25 cellular contexts compared by ENCODE assay signal in the genomic region with DNA sequence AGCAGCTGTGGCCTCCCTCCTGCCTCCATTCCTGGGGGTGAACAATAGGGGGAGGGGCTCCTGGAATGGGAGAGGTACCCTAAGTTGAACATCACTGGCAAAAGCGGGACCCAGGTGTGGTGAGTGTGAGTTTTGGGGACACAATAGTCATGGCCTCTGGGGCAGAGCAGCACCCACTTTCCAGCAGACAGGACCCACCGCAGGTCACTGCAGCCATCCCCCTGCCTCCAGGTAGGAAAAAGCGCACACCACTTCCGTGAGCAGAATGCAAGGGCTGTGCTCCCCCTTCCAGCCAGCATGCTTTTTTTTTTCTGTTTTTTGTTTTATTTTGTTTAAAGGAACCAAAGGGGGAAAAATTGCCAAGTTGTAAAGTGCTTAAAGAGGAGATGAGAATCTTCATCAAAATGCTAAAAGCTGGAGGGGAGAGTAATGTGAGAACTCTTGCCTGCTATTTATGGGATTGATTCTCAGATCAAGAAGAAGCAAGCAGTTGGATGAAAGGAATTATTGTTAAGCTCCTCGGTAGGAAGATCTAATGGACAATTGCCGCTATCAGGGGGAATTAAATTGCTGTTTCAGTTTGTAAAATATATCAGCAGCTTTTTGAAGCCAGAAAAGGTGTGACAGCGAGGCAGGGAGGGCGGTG.
DNase-seq lines count a peak whose midpoint lies in the region; ATAC-seq and TF ChIP-seq lines count a peak whose summit lies in the region.
"Had no signal": no experiment of that assay in that cellular context is flagged by ENCODE, and none has a peak within 500 bp of the region (broad histone marks: within the 10 kb centered on the region; RNA-seq: fewer than 3 reads in every experiment).

No MANE protein-coding gene starts in this region.

- intact Hi-C loops in psoas muscle (cut with DNase I) = no loop called here

- H3K23ac ChIP-seq in mesendoderm (ENCODE audit: low read length) = no peak overlapping the region

- H3K56ac ChIP-seq in mesendoderm (ENCODE audit: low read length) = peak overlapping the region; percentile 28

- H3K36me3 ChIP-seq in GM23338 (ENCODE audit: insufficient read depth) = no peaks in the 10 kb centered on the region
- no peaks in the 10 kb centered on the region for H3K36me3 ChIP-seq in WERI-Rb-1
- no peaks in the 10 kb centered on the region for H3K36me3 ChIP-seq in mesendoderm (ENCODE audit: control insufficient read depth, insufficient read depth, low read length)
- no peaks in the 10 kb centered on the region for H3K36me3 ChIP-seq in psoas muscle (ENCODE audit: insufficient read depth in 1 of 2, low read depth in 1 of 2)
- H3K36me3 ChIP-seq in MM.1S (replicated peaks; ENCODE audit: insufficient read depth, low read length) = no peaks in the 10 kb centered on the region
- H3K36me3 ChIP-seq: esophagus squamous epithelium, neutrophil, suprapubic skin had no signal

- DNase-seq in GM23338 (ENCODE audit: low spot score) (no peak), WERI-Rb-1 (no peak), mesendoderm (no peak), psoas muscle (no peak), hippocampal formation (lab: John Stamatoyannopoulos, UW) (no peak), MM.1S (no peak), LoVo (ENCODE audit: low spot score) (no peak)
- DNase-seq: activated CD4-positive, alpha-beta memory T cell treated with anti-CD3 and anti-CD28 coated beads, Interleukin-2, amount 10 ng/mL, durations not matched to agents 7 days and 5 days; activated CD4-positive, CD25-positive, alpha-beta regulatory T cell; activated naive CD4-positive, alpha-beta T cell treated with anti-CD3 and anti-CD28 coated beads for 36 hours; activated T-cell treated with anti-CD3 and anti-CD28 coated beads, Interleukin-2, amount 50 U/mL, for 1 hour; anterior cingulate cortex; effector CD4-positive, alpha-beta T cell; esophagus squamous epithelium; H9; NCI-H1048; NCI-H2081; NCI-H510A; SK-N-SH had no signal

- H3K27me3 ChIP-seq in GM23338 (ENCODE audit: insufficient read depth) (peaks cover 9% of the 10 kb centered on the region; the same call in 1 of the 2 replicates), WERI-Rb-1 (ENCODE audit: insufficient read depth, low read depth, severe bottlenecking) (no peaks in the 10 kb centered on the region), mesendoderm (ENCODE audit: insufficient read depth, low read length, poor library complexity) (no peaks in the 10 kb centered on the region), psoas muscle (ENCODE audit: insufficient read depth in 3 of 3, low read length in 2 of 3) (no peaks in the 10 kb centered on the region), MM.1S (replicated peaks; ENCODE audit: insufficient read depth, low read length) (peaks cover 4% of the 10 kb centered on the region; the same call in 1 of the 2 replicates)

- H4K8ac ChIP-seq in mesendoderm (ENCODE audit: low read depth, low read length) = no peak overlapping the region

- no peak overlapping the region for H3K18ac ChIP-seq in mesendoderm (ENCODE audit: low read length)

- peaks cover 56% of the 10 kb centered on the region for H3K4me1 Mint-ChIP-seq in GM23338
- H3K4me1 Mint-ChIP-seq: activated CD4-positive, alpha-beta memory T cell treated with anti-CD3 and anti-CD28 coated beads, Interleukin-2, amount 10 ng/mL, durations not matched to agents 7 days and 5 days; CD14-positive monocyte had no signal

- H3K4me3 ChIP-seq in GM23338 = no peak overlapping the region
- H3K4me3 ChIP-seq in WERI-Rb-1 (ENCODE audit: low read depth, low read length) = peak overlapping the region; percentile 17
- H3K4me3 ChIP-seq in mesendoderm (ENCODE audit: low read length) = no peak overlapping the region
- no peak overlapping the region for H3K4me3 ChIP-seq in psoas muscle
- H3K4me3 ChIP-seq in MM.1S (ENCODE audit: low read length) = no peak overlapping the region
- H3K4me3 ChIP-seq: esophagus squamous epithelium, suprapubic skin had no signal

- no peaks in the 10 kb centered on the region for H3F3A ChIP-seq in GM23338 (replicated peaks; ENCODE audit: low read depth)
- no peaks in the 10 kb centered on the region for H3F3A ChIP-seq in MM.1S (ENCODE audit: insufficient read depth, low read length)

- H4K5ac ChIP-seq in mesendoderm (ENCODE audit: low read length) = no peak overlapping the region

- WGBS in mesendoderm (ENCODE audit: extremely low coverage, insufficient coverage, low lambda C conversion rate) = no CpG with 5 or more reads among the region's 8 CpGs
- WGBS in psoas muscle, 3 donors = 84 to 89% (median 89%) methylated on average over 8 of the region's 8 CpGs

- peaks cover 28% of the 10 kb centered on the region for H3K27me3 Mint-ChIP-seq in GM23338 (ENCODE audit: insufficient read depth, low read depth, poor library complexity)

- no peak overlapping the region for H3K27ac Mint-ChIP-seq in GM23338
- H3K27ac Mint-ChIP-seq: activated CD4-positive, alpha-beta memory T cell treated with anti-CD3 and anti-CD28 coated beads, Interleukin-2, amount 10 ng/mL, durations not matched to agents 7 days and 5 days; activated naive CD4-positive, alpha-beta T cell treated with anti-CD3 and anti-CD28 coated beads for 36 hours; CD14-positive monocyte; H9; T-helper 2 cell treated with Interferon-gamma antibody and Interleukin-4, amounts not matched to agents 5 μg/mL and 100 μg/mL, for 36 hours had no signal

- H3K4me3 Mint-ChIP-seq in GM23338 = no peak overlapping the region
- H3K4me3 Mint-ChIP-seq: activated CD4-positive, alpha-beta memory T cell treated with anti-CD3 and anti-CD28 coated beads, Interleukin-2, amount 10 ng/mL, durations not matched to agents 7 days and 5 days; activated naive CD4-positive, alpha-beta T cell treated with anti-CD3 and anti-CD28 coated beads for 36 hours; CD14-positive monocyte; central memory CD8-positive, alpha-beta T cell; H9; T-helper 2 cell treated with Interferon-gamma antibody and Interleukin-4, amounts not matched to agents 5 μg/mL and 100 μg/mL, for 36 hours had no signal

- ATAC-seq in GM23338 (no peak), psoas muscle (no peak), GM19035 (IDR thresholded peaks at IDR 0.05; ENCODE audit: unreplicated experiment) (no peak)

- no peak overlapping the region for H2BK120ac ChIP-seq in mesendoderm (ENCODE audit: low read depth, low read length)

- no peak overlapping the region for H2BK5ac ChIP-seq in mesendoderm (ENCODE audit: low read length)

- H2BK15ac ChIP-seq in mesendoderm (replicated peaks; ENCODE audit: low read depth) = no peak overlapping the region

- no peak overlapping the region for H3K27ac ChIP-seq in GM23338 (ENCODE audit: low read depth)
- H3K27ac ChIP-seq in WERI-Rb-1 = peak overlapping the region; percentile 72
- no peak overlapping the region for H3K27ac ChIP-seq in mesendoderm (ENCODE audit: low read depth, low read length)
- peak overlapping the region; percentile 67 for H3K27ac ChIP-seq in psoas muscle
- no peak overlapping the region for H3K27ac ChIP-seq in MM.1S (ENCODE audit: low read length)
- H3K27ac ChIP-seq: esophagus squamous epithelium, neutrophil, suprapubic skin had no signal

- H3K4me2 ChIP-seq in GM23338 (peak overlapping the region; percentile 60), mesendoderm (ENCODE audit: low read length) (no peak overlapping the region), MM.1S (ENCODE audit: low read depth, low read length) (no peak overlapping the region)
- H3K4me2 ChIP-seq: SK-N-SH had no signal

- H3K79me2 ChIP-seq in GM23338 (replicated peaks; ENCODE audit: insufficient read depth) (no peaks in the 10 kb centered on the region), mesendoderm (ENCODE audit: control insufficient read depth, insufficient read depth, low read length) (no peaks in the 10 kb centered on the region), MM.1S (ENCODE audit: low read length) (no peaks in the 10 kb centered on the region)

- peak overlapping the region; percentile 3 for H3K9ac ChIP-seq in mesendoderm (ENCODE audit: low read length)
- H3K9ac ChIP-seq in MM.1S (ENCODE audit: low read length) = no peak overlapping the region
- H3K9ac ChIP-seq: SK-N-SH had no signal

- no peaks in the 10 kb centered on the region for H3K36me3 Mint-ChIP-seq in GM23338 (ENCODE audit: low read depth)
- H3K36me3 Mint-ChIP-seq: CD14-positive monocyte had no signal

- TF ChIP-seq CTCF in GM23338 (conservative IDR thresholded peaks at IDR 0.05; ENCODE audit: low read depth in 2 of 2) (no peak), WERI-Rb-1 (IDR thresholded peaks at IDR 0.05; ENCODE audit: low read depth, low read length) (no peak), psoas muscle (IDR thresholded peaks at IDR 0.05) (no peak), MM.1S (IDR thresholded peaks at IDR 0.05; ENCODE audit: low read length) (no peak)

- H3K79me1 ChIP-seq in mesendoderm (ENCODE audit: low read length) = no peaks in the 10 kb centered on the region

- H3K4ac ChIP-seq in mesendoderm (ENCODE audit: low read depth, low read length) = no peak overlapping the region

- H3K9me3 Mint-ChIP-seq in GM23338 = no peaks in the 10 kb centered on the region
- H3K9me3 Mint-ChIP-seq: activated CD4-positive, alpha-beta memory T cell treated with anti-CD3 and anti-CD28 coated beads, Interleukin-2, amount 10 ng/mL, durations not matched to agents 7 days and 5 days; activated naive CD4-positive, alpha-beta T cell treated with anti-CD3 and anti-CD28 coated beads for 36 hours; CD14-positive monocyte; central memory CD8-positive, alpha-beta T cell; H9; T-helper 2 cell treated with Interferon-gamma antibody and Interleukin-4, amounts not matched to agents 5 μg/mL and 100 μg/mL, for 36 hours had no signal

- H3K4me1 ChIP-seq in GM23338 (ENCODE audit: insufficient read depth) = peaks cover 30% of the 10 kb centered on the region
- H3K4me1 ChIP-seq in mesendoderm (ENCODE audit: control insufficient read depth, low read depth, low read length) = peaks cover under 1% of the 10 kb centered on the region
- peaks cover 34% of the 10 kb centered on the region for H3K4me1 ChIP-seq in psoas muscle
- no peaks in the 10 kb centered on the region for H3K4me1 ChIP-seq in MM.1S (ENCODE audit: low read length)

- H3K9me3 ChIP-seq in WERI-Rb-1 (ENCODE audit: severe bottlenecking) (no peaks in the 10 kb centered on the region), psoas muscle (no peaks in the 10 kb centered on the region), MM.1S (replicated peaks; ENCODE audit: insufficient read depth, low read length) (no peaks in the 10 kb centered on the region)
- H3K9me3 ChIP-seq: esophagus squamous epithelium, neutrophil, SK-N-SH, suprapubic skin had no signal

- H3K9me2 ChIP-seq in GM23338 (ENCODE audit: insufficient read depth) (no peaks in the 10 kb centered on the region), MM.1S (replicated peaks; ENCODE audit: insufficient read depth, low read length) (no peaks in the 10 kb centered on the region)
- H3K9me2 ChIP-seq: SK-N-SH had no signal

- H2AFZ ChIP-seq in GM23338 (peak overlapping the region; percentile 98; the same call in 1 of the 2 replicates), MM.1S (ENCODE audit: low read length) (no peak overlapping the region)

- H2AK5ac ChIP-seq in mesendoderm (ENCODE audit: low read length) = no peak overlapping the region

- H4K20me1 ChIP-seq in GM23338 (replicated peaks; ENCODE audit: insufficient read depth) (no peaks in the 10 kb centered on the region), MM.1S (ENCODE audit: insufficient read depth, low read length) (no peaks in the 10 kb centered on the region)

Comparison
In these comparisons a context has a peak if more than half of its experiments do, and no peak if none do; other contexts are left out.
1. H3K27ac ChIP-seq: peak in WERI-Rb-1 (single experiment) and psoas muscle (single experiment); none in GM23338 (single experiment), mesendoderm (single experiment) and MM.1S (single experiment).